Comparison of ENCODE assay signal across 14 cellular contexts in the genomic region with DNA sequence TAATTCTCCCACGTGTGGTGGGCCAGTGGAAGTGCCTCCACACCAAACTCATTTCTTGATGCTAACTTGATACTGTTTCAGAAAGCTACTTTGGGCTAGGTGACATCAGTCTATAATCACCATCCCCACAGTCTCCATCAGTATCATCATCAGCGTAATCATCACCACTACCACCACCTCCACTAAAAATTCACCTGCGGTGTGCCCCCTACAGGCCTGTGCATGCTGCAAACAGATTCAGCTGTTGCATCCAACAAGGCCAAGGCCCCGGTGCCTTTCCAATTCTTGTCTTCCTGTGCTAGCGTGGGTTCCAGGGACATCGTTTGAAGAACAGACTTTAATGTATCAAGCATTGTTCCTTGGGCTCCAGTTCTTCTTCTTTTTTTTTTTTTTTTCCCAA.
DNase-seq lines count a peak whose midpoint lies in the region; ATAC-seq and TF ChIP-seq lines count a peak whose summit lies in the region.
"Had no signal": no experiment of that assay in that cellular context is flagged by ENCODE, and none has a peak within 500 bp of the region (broad histone marks: within the 10 kb centered on the region; RNA-seq: fewer than 3 reads in every experiment).

No MANE protein-coding gene starts in this region.

- no peaks in the 10 kb centered on the region for H3K9me3 Mint-ChIP-seq in endodermal cell

- no peak overlapping the region for H3K9ac ChIP-seq in endodermal cell (ENCODE audit: extremely low read depth, low read length, poor library complexity, severe bottlenecking)

- TF ChIP-seq CTCF in 22Rv1 (IDR thresholded peaks at IDR 0.05) (peak; percentile 34), BE2C (IDR thresholded peaks at IDR 0.05; ENCODE audit: low read depth, low read length) (0 out of 2 replicates have a peak, but pooled peaks have one; percentile 19), endodermal cell (conservative IDR thresholded peaks at IDR 0.05) (peak; percentile 79), psoas muscle (IDR thresholded peaks at IDR 0.05) (no peak)

- intact Hi-C loops in psoas muscle (cut with DNase I), result no loop called here

- H3K27ac ChIP-seq in 22Rv1, result no peak overlapping the region
- H3K27ac ChIP-seq in endodermal cell (ENCODE audit: low read depth, low read length), result no peak overlapping the region
- H3K27ac ChIP-seq in psoas muscle, result no peak overlapping the region
- H3K27ac ChIP-seq: C4-2B, uterus had no signal

- ATAC-seq in psoas muscle, result no peak
- ATAC-seq in HG03108 (IDR thresholded peaks at IDR 0.05; ENCODE audit: unreplicated experiment), result no peak
- ATAC-seq in HG02973 (IDR thresholded peaks at IDR 0.05; ENCODE audit: unreplicated experiment), result no peak
- ATAC-seq: left colon had no signal

- H3K4me3 ChIP-seq in BE2C (ENCODE audit: low read depth, low read length) (no peak overlapping the region), endodermal cell (ENCODE audit: low read length) (no peak overlapping the region), psoas muscle (no peak overlapping the region)
- H3K4me3 ChIP-seq: uterus had no signal

- H3K4me1 ChIP-seq in BE2C (no peaks in the 10 kb centered on the region), endodermal cell (ENCODE audit: control insufficient read depth, insufficient read depth, low read length) (no peaks in the 10 kb centered on the region), psoas muscle (no peaks in the 10 kb centered on the region)
- H3K4me1 ChIP-seq: uterus had no signal

- WGBS in endodermal cell (ENCODE audit: insufficient coverage in 1 of 2, insufficient read length in 1 of 2), 2 experiments, result 85 to 88% methylated on average over 3 to 6 of the region's 6 CpGs
- WGBS in psoas muscle, 3 donors, result 72 to 77% (median 74%) methylated on average over 6 of the region's 6 CpGs

- DNase-seq in BE2C, result no peak
- DNase-seq in NAMALWA (ENCODE audit: low spot score), result peak; percentile 5
- peak; percentile 70 for DNase-seq in endodermal cell
- DNase-seq in psoas muscle, result no peak
- DNase-seq: activated CD8-positive, alpha-beta memory T cell treated with anti-CD3 and anti-CD28 coated beads, Interleukin-2, amount 50 U/mL, for 4 hours; IMR-90; left colon; NCI-H1694 treated with DMSO at 0.1 percent for 48 hours; NCI-H524; uterus had no signal

- no peak overlapping the region for H3K4me3 Mint-ChIP-seq in endodermal cell

- H3K27me3 Mint-ChIP-seq in endodermal cell (ENCODE audit: insufficient read depth), result no peaks in the 10 kb centered on the region

- H3K27ac Mint-ChIP-seq in endodermal cell, result no peak overlapping the region

- no peaks in the 10 kb centered on the region for H3K36me3 ChIP-seq in BE2C
- H3K36me3 ChIP-seq in endodermal cell (ENCODE audit: control insufficient read depth, insufficient read depth, low read length), result no peaks in the 10 kb centered on the region
- H3K36me3 ChIP-seq in psoas muscle (ENCODE audit: insufficient read depth in 1 of 2, low read depth in 1 of 2), result no peaks in the 10 kb centered on the region
- H3K36me3 ChIP-seq: uterus had no signal

- H3K27me3 ChIP-seq in BE2C, result peaks cover 12% of the 10 kb centered on the region
- no peaks in the 10 kb centered on the region for H3K27me3 ChIP-seq in endodermal cell (ENCODE audit: control insufficient read depth, insufficient read depth, low read length, poor library complexity, severe bottlenecking)
- H3K27me3 ChIP-seq in psoas muscle (ENCODE audit: insufficient read depth in 3 of 3, low read length in 2 of 3), result peaks cover 0 to under 1% (median 0%) of the 10 kb centered on the region in 3 donors
- H3K27me3 ChIP-seq: uterus had no signal

- H3K9me3 ChIP-seq in BE2C (no peaks in the 10 kb centered on the region), endodermal cell (ENCODE audit: control insufficient read depth, low read length) (no peaks in the 10 kb centered on the region), psoas muscle (no peaks in the 10 kb centered on the region)
- H3K9me3 ChIP-seq: uterus had no signal

- no peaks in the 10 kb centered on the region for H3K4me1 Mint-ChIP-seq in endodermal cell

- H3K36me3 Mint-ChIP-seq in endodermal cell (ENCODE audit: low read depth), result no peaks in the 10 kb centered on the region

Comparison
In these comparisons a context has a peak if more than half of its experiments do, and no peak if none do; other contexts are left out.
1. DNase-seq: peak in NAMALWA (single experiment) and endodermal cell (single experiment); none in BE2C (single experiment) and psoas muscle (0 of 2).